ENCODE assay signal across 18 cellular contexts in the genomic region with DNA sequence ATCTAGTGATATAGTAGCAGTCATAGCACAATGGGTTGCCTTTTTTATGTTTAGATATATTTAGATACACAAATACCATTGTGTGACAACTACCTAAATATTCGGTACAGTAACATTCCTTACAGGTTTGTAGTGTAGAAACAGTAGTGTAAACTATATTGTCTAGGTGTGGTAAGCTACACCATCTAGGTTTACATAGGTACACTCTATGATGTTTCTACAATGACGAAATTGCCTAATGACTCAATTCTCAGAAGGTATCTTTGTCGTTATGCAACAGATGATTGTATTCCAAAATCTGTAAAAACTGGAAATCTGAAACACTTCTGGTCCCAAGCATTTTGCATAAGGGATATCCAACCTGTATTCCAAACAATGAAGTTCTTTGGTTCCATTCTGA. TPM values are rescaled to one million over a fixed set of nuclear protein-coding genes. Genes with fewer than 3 reads are reported as not detected.
DNase-seq lines count a peak whose midpoint lies in the region; ATAC-seq, FAIRE-seq and TF ChIP-seq lines count a peak whose summit lies in the region.
"Had no signal": no experiment of that assay in that cellular context is flagged by ENCODE, and none has a peak within 500 bp of the region (broad histone marks: within the 10 kb centered on the region; RNA-seq: fewer than 3 reads in every experiment).

No MANE protein-coding gene starts in this region.

- ATAC-seq in HepG2 = no peak
- ATAC-seq in GM21528 (IDR thresholded peaks at IDR 0.05; ENCODE audit: low FRiP score, unreplicated experiment) = no peak
- ATAC-seq in HG03045 (IDR thresholded peaks at IDR 0.05; ENCODE audit: unreplicated experiment) = no peak
- ATAC-seq in HG03432 (IDR thresholded peaks at IDR 0.05; ENCODE audit: unreplicated experiment) = no peak
- ATAC-seq: GM23338, HCT116 had no signal

- H3K27me3 ChIP-seq in breast epithelium = no peaks in the 10 kb centered on the region
- H3K27me3 ChIP-seq in bronchial epithelial cell (ENCODE audit: control insufficient read depth, insufficient read depth, low read length) = no peaks in the 10 kb centered on the region
- H3K27me3 ChIP-seq in HepG2 (ENCODE audit: control insufficient read depth in 1 of 2, insufficient read depth in 2 of 2, low read length in 2 of 2) = no peaks in the 10 kb centered on the region
- H3K27me3 ChIP-seq in neuronal stem cell (ENCODE audit: control insufficient read depth in 3 of 3, insufficient read depth in 3 of 3, low read depth in 1 of 3, low read length in 3 of 3) = no peaks in the 10 kb centered on the region
- H3K27me3 ChIP-seq: BLaER1 had no signal

- H3K4me1 Mint-ChIP-seq in MCF 10A (ENCODE audit: insufficient read depth, unreplicated experiment) = peaks cover 32% of the 10 kb centered on the region
- H3K4me1 Mint-ChIP-seq: CD14-positive monocyte; CD4-positive, alpha-beta memory T cell had no signal

- no peak overlapping the region for H2BK120ac ChIP-seq in neuronal stem cell (ENCODE audit: low read depth, low read length)

- no peak for TF ChIP-seq CTCF in MCF 10A (IDR thresholded peaks at IDR 0.05; ENCODE audit: unreplicated experiment)
- TF ChIP-seq CTCF in breast epithelium (IDR thresholded peaks at IDR 0.05) = no peak
- TF ChIP-seq CTCF in bronchial epithelial cell (IDR thresholded peaks at IDR 0.05; ENCODE audit: insufficient read depth, low read length, severe bottlenecking) = no peak
- no peak for TF ChIP-seq CTCF in HepG2 (CRISPR knock-in tag; IDR thresholded peaks at IDR 0.05)

- H3K36me3 ChIP-seq in breast epithelium = no peaks in the 10 kb centered on the region
- no peaks in the 10 kb centered on the region for H3K36me3 ChIP-seq in bronchial epithelial cell (ENCODE audit: control insufficient read depth, insufficient read depth, low read length)
- H3K36me3 ChIP-seq in HepG2 (replicated peaks in 1 of 2; ENCODE audit: control insufficient read depth in 1 of 2, insufficient read depth in 2 of 2, low read length in 2 of 2) = peaks cover 2 to 27% of the 10 kb centered on the region in 2 experiments
- H3K36me3 ChIP-seq in neuronal stem cell (replicated peaks in 1 of 2; ENCODE audit: control insufficient read depth in 2 of 2, insufficient read depth in 2 of 2, low read length in 2 of 2) = no peaks in the 10 kb centered on the region
- H3K36me3 ChIP-seq: BLaER1 had no signal

- H3K36me3 Mint-ChIP-seq in MCF 10A (ENCODE audit: insufficient read depth, unreplicated experiment) = peaks cover 9% of the 10 kb centered on the region
- H3K36me3 Mint-ChIP-seq: CD14-positive monocyte; CD4-positive, alpha-beta memory T cell had no signal

- H3K18ac ChIP-seq in neuronal stem cell (ENCODE audit: low read length) = no peak overlapping the region

- no peak overlapping the region for H3K4me3 Mint-ChIP-seq in MCF 10A (ENCODE audit: unreplicated experiment)
- H3K4me3 Mint-ChIP-seq: CD14-positive monocyte; CD4-positive, alpha-beta memory T cell; GM23338; HFFc6 had no signal

- no peak for TF ChIP-seq EP300 in HepG2 (IDR thresholded peaks at IDR 0.05; ENCODE audit: low read depth in 2 of 2, low read length in 2 of 2)
- no peak for TF ChIP-seq EP300 in HepG2 (CRISPR knock-in tag; IDR thresholded peaks at IDR 0.05; ENCODE audit: borderline replicate concordance)

- peaks cover 99% of the 10 kb centered on the region for H3K79me2 ChIP-seq in HepG2 (ENCODE audit: insufficient read depth, low read length)

- H4K91ac ChIP-seq in neuronal stem cell (ENCODE audit: low read depth, low read length, poor library complexity) = no peak overlapping the region

- H3K9ac ChIP-seq in HepG2 (ENCODE audit: insufficient read depth, low read depth, low read length) (no peak overlapping the region), neuronal stem cell (ENCODE audit: low read depth, low read length, poor library complexity) (no peak overlapping the region)
- H3K9ac ChIP-seq: BLaER1 had no signal

- no TSS peak for BruUV-seq in MCF 10A (replicated peaks; lab: Mats Ljungman, UMichigan)
- no TSS peak for BruUV-seq in HepG2 (replicated peaks; lab: Mats Ljungman, UMichigan)

- H2BK12ac ChIP-seq in neuronal stem cell (ENCODE audit: low read length) = no peak overlapping the region

- no peak for TF ChIP-seq RAD21 in HepG2 (CRISPR knock-in tag; IDR thresholded peaks at IDR 0.05)

- H2AK5ac ChIP-seq in neuronal stem cell (ENCODE audit: low read depth, low read length) = no peak overlapping the region

- H3K4me3 ChIP-seq in breast epithelium = no peak overlapping the region
- H3K4me3 ChIP-seq in bronchial epithelial cell (ENCODE audit: low read depth, low read length) = no peak overlapping the region
- no peak overlapping the region for H3K4me3 ChIP-seq in HepG2 (replicated peaks in 1 of 3; ENCODE audit: insufficient read depth in 1 of 3, low read depth in 2 of 3, low read length in 3 of 3)
- no peak overlapping the region for H3K4me3 ChIP-seq in neuronal stem cell (ENCODE audit: low read length in 2 of 2)
- H3K4me3 ChIP-seq: BLaER1, GM23338 had no signal

- H3K9me3 ChIP-seq in breast epithelium (no peaks in the 10 kb centered on the region), HepG2 (ENCODE audit: low read length) (no peaks in the 10 kb centered on the region), neuronal stem cell (replicated peaks in 1 of 2; ENCODE audit: control insufficient read depth in 2 of 2, insufficient read depth in 1 of 2, low read depth in 1 of 2, low read length in 2 of 2) (no peaks in the 10 kb centered on the region)
- H3K9me3 ChIP-seq: BLaER1 had no signal

- H3K4me2 ChIP-seq in HepG2 (ENCODE audit: low read depth, low read length) (no peak overlapping the region), neuronal stem cell (ENCODE audit: insufficient read depth, low read length, poor library complexity, severe bottlenecking) (no peak overlapping the region)
- H3K4me2 ChIP-seq: BLaER1, GM23338 had no signal

- H3K4me1 ChIP-seq in breast epithelium = no peaks in the 10 kb centered on the region
- H3K4me1 ChIP-seq in HepG2 (ENCODE audit: insufficient read depth, low read length) = peaks cover 52% of the 10 kb centered on the region
- H3K4me1 ChIP-seq in neuronal stem cell (ENCODE audit: control insufficient read depth in 2 of 2, insufficient read depth in 1 of 2, low read depth in 1 of 2, low read length in 2 of 2) = peaks cover 0 to 10% of the 10 kb centered on the region in 2 donors
- H3K4me1 ChIP-seq: BLaER1 had no signal

- H3K4ac ChIP-seq in neuronal stem cell (ENCODE audit: low read length) = no peak overlapping the region

- H2AFZ ChIP-seq in HepG2 (ENCODE audit: low read length) (no peak overlapping the region), neuronal stem cell (ENCODE audit: low read length) (no peak overlapping the region)
- H2AFZ ChIP-seq: GM23338 had no signal

- H3K27ac ChIP-seq in breast epithelium = no peak overlapping the region
- no peak overlapping the region for H3K27ac ChIP-seq in HepG2 (ENCODE audit: extremely low read length, insufficient read depth, low read length)
- H3K27ac ChIP-seq in neuronal stem cell (replicated peaks; ENCODE audit: low read length) = no peak overlapping the region
- H3K27ac ChIP-seq: 22Rv1, BLaER1 had no signal

- intact Hi-C loops in MCF 10A (cut with micrococcal nuclease) (no loop called here), breast epithelium (cut with DNase I; ENCODE audit: low total_unique reads) (no loop called here), HepG2 (cut with micrococcal nuclease; ENCODE audit: unreplicated experiment) (no loop called here)

- H3K9me3 Mint-ChIP-seq in MCF 10A (ENCODE audit: unreplicated experiment) = no peaks in the 10 kb centered on the region
- H3K9me3 Mint-ChIP-seq: GM23338, HFFc6 had no signal

- peak; percentile 73 for DNase-seq in MCF 10A (ENCODE audit: unreplicated experiment)
- no peak for DNase-seq in breast epithelium (ENCODE audit: low spot score in 2 of 2)
- DNase-seq in bronchial epithelial cell (ENCODE audit: low read depth) = peak; percentile 86
- no peak for DNase-seq in HepG2 (ENCODE audit: low spot score)
- DNase-seq in neuronal stem cell (ENCODE audit: low spot score) = no peak
- DNase-seq: CD4-positive, alpha-beta memory T cell; DMS79 treated with DMSO at 0.1 percent for 48 hours; GF-D8; H7; HFFc6 had no signal

- no peak overlapping the region for H4K8ac ChIP-seq in neuronal stem cell (ENCODE audit: low read depth, low read length)

- POLR2A ChIA-PET in MCF 10A (lab: Yijun Ruan, JAX) = interaction anchor here (0.6 to 2.8 kb wide), 9 partner anchors 8 to 45 kb away, joined by 3 to 15 read pairs (median 4); partner anchors contain the start of gene PLOD2
- POLR2A ChIA-PET in HepG2 (lab: Yijun Ruan, JAX) = interaction anchor here (0.8 kb wide), 1 partner anchor 24 kb away, joined by 3 read pairs; the partner anchor contains the start of gene PLOD2

- no peaks in the 10 kb centered on the region for H3K79me1 ChIP-seq in neuronal stem cell (ENCODE audit: low read depth, low read length)

- no peak overlapping the region for H2BK15ac ChIP-seq in neuronal stem cell (ENCODE audit: low read length)

- no peak overlapping the region for H3K27ac Mint-ChIP-seq in MCF 10A (ENCODE audit: low read depth, unreplicated experiment)
- H3K27ac Mint-ChIP-seq: CD14-positive monocyte; CD4-positive, alpha-beta memory T cell; GM23338; HFFc6 had no signal

- peaks cover 99% of the 10 kb centered on the region for H4K20me1 ChIP-seq in HepG2 (ENCODE audit: insufficient read depth, low read length)
- H4K20me1 ChIP-seq: BLaER1 had no signal

- FAIRE-seq in bronchial epithelial cell (lab: Jason Lieb, UNC) (no peak), HepG2 (lab: Jason Lieb, UNC) (no peak)

- H3K27me3 Mint-ChIP-seq in MCF 10A (ENCODE audit: insufficient read depth, unreplicated experiment) = no peaks in the 10 kb centered on the region
- H3K27me3 Mint-ChIP-seq: CD4-positive, alpha-beta memory T cell had no signal

- H3K14ac ChIP-seq in neuronal stem cell (ENCODE audit: low read length) = no peak overlapping the region

- TF ChIP-seq POLR2A in breast epithelium (IDR thresholded peaks at IDR 0.05) (no peak), HepG2 (IDR thresholded peaks at IDR 0.05; ENCODE audit: insufficient read depth in 1 of 2, low read depth in 2 of 2, low read length in 2 of 2) (no peak)

- CTCF ChIA-PET in MCF 10A (lab: Yijun Ruan, JAX) (interaction anchor here (0.6 to 1.3 kb wide), 4 partner anchors 9 to 442 kb away, joined by 3 to 4 read pairs (median 4); no protein-coding TSS in a partner anchor), HepG2 (lab: Yijun Ruan, JAX; ENCODE audit: low intra/inter-chr PET ratio, low total read pairs) (no interaction called here)

- H3K23ac ChIP-seq in neuronal stem cell (ENCODE audit: low read depth, low read length, poor library complexity) = no peak overlapping the region

- no peak overlapping the region for H2BK5ac ChIP-seq in neuronal stem cell (ENCODE audit: low read length)

- in situ Hi-C loops in HepG2 (cut with HindIII; ENCODE audit: extremely low pct_ligation_motif_present, low pct_unique_long_range_greater_than_20kb) = no loop called here

- WGBS in HepG2 (ENCODE audit: low lambda C conversion rate) = 88% methylated on average over 3 of the region's 3 CpGs
- WGBS in neuronal stem cell (ENCODE audit: extremely low coverage in 2 of 2, insufficient read length in 2 of 2, insufficient replicate concordance in 1 of 2), 2 donors = no CpG with 5 or more reads among the region's 3 CpGs

RNA-seq across cellular contexts. Expression of gene PLOD2, which starts 24.3 kb away (rescaled TPM):
- total RNA-seq in MCF 10A (2022) (109 and 149 TPM in 2 replicates), breast epithelium (10 to 100 TPM; 33.2 to 71.5 (median 35.7) TPM), bronchial epithelial cell (36.6 and 45.3 TPM in 2 replicates), HepG2 (2016; rRNA removed; fragmentation: Illumina TruSeq; extraction: Trizol) (65.4 and 107 TPM in 2 replicates)
- total RNA-seq in HepG2 (2016; cell fraction: cytosol; rRNA removed; fragmentation: Illumina TruSeq; extraction: Trizol; ENCODE audit: low read depth) = 55.1 and 56.4 TPM in 2 replicates
- 58.2 and 109 TPM in 2 replicates for total RNA-seq in HepG2 (2016; cell fraction: insoluble cytoplasmic fraction; rRNA removed; fragmentation: Illumina TruSeq; extraction: Trizol)
- total RNA-seq in HepG2 (2016; cell fraction: membrane; rRNA removed; fragmentation: Illumina TruSeq; extraction: Trizol) = 31.2 and 40.2 TPM in 2 replicates
- total RNA-seq in HepG2 (2016; cell fraction: nucleus; rRNA removed; fragmentation: Illumina TruSeq; extraction: Trizol) = 140 and 154 TPM in 2 replicates
- 117 and 161 TPM in 2 replicates for polyA plus RNA-seq in HepG2 (2011; rRNA removed)
- polyA plus RNA-seq in HepG2 (2011; cell fraction: cytosol; rRNA removed) = 48.7 and 83.1 TPM in 2 replicates
- polyA plus RNA-seq in HepG2 (2011; cell fraction: nucleus; rRNA removed) = 63.2 and 66.3 TPM in 2 replicates
- polyA plus RNA-seq in HepG2 (2012) = 380 and 471 TPM in 2 replicates
- 4.4 and 5.3 TPM in 2 replicates for polyA plus RNA-seq in HepG2 (2016; cell fraction: cytosol; fragmentation: Illumina TruSeq; extraction: Trizol; ENCODE audit: low read depth)
- 50.2 and 53.0 TPM in 2 replicates for polyA plus RNA-seq in HepG2 (2016; cell fraction: insoluble cytoplasmic fraction; fragmentation: Illumina TruSeq; extraction: Trizol; ENCODE audit: low read depth)
- 12.8 and 17.0 TPM in 2 replicates for polyA plus RNA-seq in HepG2 (2016; cell fraction: membrane; fragmentation: Illumina TruSeq; extraction: Trizol; ENCODE audit: low read depth)
- polyA plus RNA-seq in HepG2 (2016; cell fraction: nucleus; fragmentation: Illumina TruSeq; extraction: Trizol; ENCODE audit: insufficient read depth, low read depth) = 140 and 144 TPM in 2 replicates
- 4.7 and 59.2 TPM in 2 replicates for polyA minus RNA-seq in HepG2 (2011; rRNA and poly(A)+ RNA removed; ENCODE audit: low replicate concordance)
- 147 and 173 TPM in 2 replicates for polyA minus RNA-seq in HepG2 (2011; cell fraction: cytosol; rRNA and poly(A)+ RNA removed)
- polyA minus RNA-seq in HepG2 (2011; cell fraction: nucleus; rRNA and poly(A)+ RNA removed) = 370 and 469 TPM in 2 replicates
- polyA plus RNA-seq in neuronal stem cell (2013, experiment 1 of 2) = 9.3 TPM
- 11.7 TPM for polyA plus RNA-seq in neuronal stem cell (2013, experiment 2 of 2)
- total RNA-seq: CD4-positive, alpha-beta memory T cell had no signal
- polyA plus RNA-seq: CD14-positive monocyte; CD4-positive, alpha-beta memory T cell had no signal

Comparison
In these comparisons a context has a peak if more than half of its experiments do, and no peak if none do; other contexts are left out.
1. DNase-seq: peak in MCF 10A (single experiment) and bronchial epithelial cell (single experiment); none in breast epithelium (0 of 2), HepG2 (single experiment) and neuronal stem cell (single experiment).